ENCODE assay signal across 8 cellular contexts in genomic region chr3:192918275-192918588, GRCh38. TPM values are rescaled to one million over a fixed set of nuclear protein-coding genes. Genes with fewer than 3 reads are reported as not detected.
DNase-seq lines count a peak whose midpoint lies in the region; ATAC-seq and TF ChIP-seq lines count a peak whose summit lies in the region.

No MANE protein-coding gene starts in this region.

- peak overlapping the region; percentile 97 for H3K27ac Mint-ChIP-seq in type B pancreatic cell

- H3K27me3 ChIP-seq in cardiac muscle cell (peaks cover 48% of the 10 kb centered on the region), brain microvascular endothelial cell (replicated peaks) (no peaks in the 10 kb centered on the region), lung (ENCODE audit: control insufficient read depth, insufficient read depth) (no peaks in the 10 kb centered on the region)

- H3K27ac ChIP-seq in cardiac muscle cell: peak overlapping the region; percentile 74
- H3K27ac ChIP-seq in brain microvascular endothelial cell: peak overlapping the region; percentile 99
- H3K27ac ChIP-seq in lung (ENCODE audit: low read depth in 1 of 2, low read length in 1 of 2): peak overlapping the region; percentile 88 to 96

- TF ChIP-seq CTCF in cardiac muscle cell (IDR thresholded peaks at IDR 0.05; ENCODE audit: low read depth, low read length) (no peak), brain microvascular endothelial cell (IDR thresholded peaks at IDR 0.05; ENCODE audit: low read depth, low read length, missing control alignments) (no peak), lung (IDR thresholded peaks at IDR 0.05; ENCODE audit: control extremely low read depth, extremely low read depth) (no peak), type B pancreatic cell (conservative IDR thresholded peaks at IDR 0.05) (no peak)

- no peaks in the 10 kb centered on the region for H3K4me1 ChIP-seq in cardiac muscle cell (ENCODE audit: low read depth)
- peaks cover 2 to 5% of the 10 kb centered on the region in 2 donors for H3K4me1 ChIP-seq in lung (ENCODE audit: control insufficient read depth in 2 of 2, insufficient read depth in 2 of 2, low read length in 2 of 2)

- H3K4me3 Mint-ChIP-seq in type B pancreatic cell: peak overlapping the region; percentile 95

- ATAC-seq in left cardiac atrium (no peak), lung (ENCODE audit: insufficient read depth, low FRiP score) (no peak), HG02642 (IDR thresholded peaks at IDR 0.05; ENCODE audit: poor library complexity, unreplicated experiment) (no peak), HG02981 (IDR thresholded peaks at IDR 0.05; ENCODE audit: unreplicated experiment) (no peak)

- H3K9me3 Mint-ChIP-seq in type B pancreatic cell: no peaks in the 10 kb centered on the region

- peaks cover 31% of the 10 kb centered on the region for H3K4me1 Mint-ChIP-seq in type B pancreatic cell (ENCODE audit: unreplicated experiment)

- intact Hi-C loops in left cardiac atrium (cut with DNase I): loop anchor here in 1 of 2 donors (5.0 kb wide), 1 partner anchor 81 kb away; no protein-coding TSS in a partner anchor

- WGBS in lung, 2 donors: 2 to 4% methylated on average over 13 of the region's 13 CpGs

- H3K4me3 ChIP-seq in cardiac muscle cell (peak overlapping the region; percentile 80), brain microvascular endothelial cell (ENCODE audit: low read depth, low read length) (peak overlapping the region; percentile 94), lung (peak overlapping the region; percentile 54)

- no peaks in the 10 kb centered on the region for H3K36me3 Mint-ChIP-seq in type B pancreatic cell

- H3K27me3 Mint-ChIP-seq in type B pancreatic cell: peaks cover 20% of the 10 kb centered on the region

- H3K36me3 ChIP-seq in cardiac muscle cell (no peaks in the 10 kb centered on the region), brain microvascular endothelial cell (replicated peaks) (no peaks in the 10 kb centered on the region), lung (ENCODE audit: control insufficient read depth in 2 of 2, insufficient read depth in 2 of 2, low read length in 2 of 2) (no peaks in the 10 kb centered on the region)

- H3K9me3 ChIP-seq in cardiac muscle cell (ENCODE audit: low read depth): no peaks in the 10 kb centered on the region
- H3K9me3 ChIP-seq in lung (ENCODE audit: control insufficient read depth in 2 of 2, insufficient read depth in 1 of 2, low read length in 1 of 2): no peaks in the 10 kb centered on the region

- DNase-seq in cardiac muscle cell (ENCODE audit: low read depth in 1 of 2, low spot score in 1 of 2) (no peak), left cardiac atrium (no peak), brain microvascular endothelial cell (no peak), lung (ENCODE audit: low spot score) (no peak), type B pancreatic cell (ENCODE audit: extremely low spot score, unreplicated experiment) (no peak), retina (no peak)

- in situ Hi-C loops in brain microvascular endothelial cell (cut with HindIII; ENCODE audit: low pct_ligation_motif_present, low sequenced_read_pairs): no loop called here

RNA-seq across cellular contexts. Expression of gene MB21D2, which starts 0.6 kb away (rescaled TPM):
- total RNA-seq in cardiac muscle cell: 4.0 and 6.7 TPM in 2 replicates
- 2.1 and 5.2 TPM in 2 replicates for polyA plus RNA-seq in cardiac muscle cell
- total RNA-seq in left cardiac atrium: 1 to 10 TPM; 2.2 to 4.1 TPM
- total RNA-seq in lung: 1 to 10 TPM; 5.4 to 6.3 TPM
- polyA plus RNA-seq in lung: 1 to 10 TPM; 2.8 to 3.9 TPM
- 14.1 and 23.1 TPM in 2 replicates for total RNA-seq in type B pancreatic cell (ENCODE audit: low replicate concordance)
